Comparison of ENCODE assay signal across 8 cellular contexts in genomic region chr15:96331942-96332853, GRCh38. TPM values are rescaled to one million over a fixed set of nuclear protein-coding genes. Genes with fewer than 3 reads are reported as not detected.
DNase-seq lines count a peak whose midpoint lies in the region; TF ChIP-seq lines count a peak whose summit lies in the region.

No MANE protein-coding gene starts in this region.

- no peak overlapping the region for H2BK120ac ChIP-seq in mesendoderm (ENCODE audit: low read depth, low read length)

- H3K27me3 ChIP-seq in GM06990 (replicated peaks; ENCODE audit: control insufficient read depth, insufficient read depth, low read length) (no peaks in the 10 kb centered on the region), mesendoderm (ENCODE audit: insufficient read depth, low read length, poor library complexity) (peaks cover 71% of the 10 kb centered on the region)

- no peak overlapping the region for H3K18ac ChIP-seq in mesendoderm (ENCODE audit: low read length)

- peak overlapping the region; percentile 100 for H3K27ac Mint-ChIP-seq in chondrocyte (ENCODE audit: unreplicated experiment)

- no peak overlapping the region for H4K5ac ChIP-seq in mesendoderm (ENCODE audit: low read length)

- TF ChIP-seq CTCF in GM06990 (IDR thresholded peaks at IDR 0.05; ENCODE audit: insufficient read depth, low read length, poor library complexity, severe bottlenecking): no peak
- TF ChIP-seq CTCF in chondrocyte (IDR thresholded peaks at IDR 0.05): no peak

- H3K23ac ChIP-seq in mesendoderm (ENCODE audit: low read length): peak overlapping the region; percentile 35

- peak overlapping the region; percentile 37 for H3K56ac ChIP-seq in mesendoderm (ENCODE audit: low read length)

- no peaks in the 10 kb centered on the region for H3K79me2 ChIP-seq in mesendoderm (ENCODE audit: control insufficient read depth, insufficient read depth, low read length)

- WGBS in mesendoderm (ENCODE audit: extremely low coverage, insufficient coverage, low lambda C conversion rate): no CpG with 5 or more reads among the region's 75 CpGs

- H3K36me3 ChIP-seq in GM06990 (ENCODE audit: control insufficient read depth, insufficient read depth, low read length) (no peaks in the 10 kb centered on the region), mesendoderm (ENCODE audit: control insufficient read depth, insufficient read depth, low read length) (no peaks in the 10 kb centered on the region)

- H3K4me2 ChIP-seq in mesendoderm (ENCODE audit: low read length): peak overlapping the region; percentile 11

- H3K4me1 ChIP-seq in mesendoderm (ENCODE audit: control insufficient read depth, low read depth, low read length): no peaks in the 10 kb centered on the region

- no peak overlapping the region for H3K27ac ChIP-seq in mesendoderm (ENCODE audit: low read depth, low read length)

- H2BK5ac ChIP-seq in mesendoderm (ENCODE audit: low read length): no peak overlapping the region

- H2BK15ac ChIP-seq in mesendoderm (replicated peaks; ENCODE audit: low read depth): no peak overlapping the region

- H2AK5ac ChIP-seq in mesendoderm (ENCODE audit: low read length): no peak overlapping the region

- no peaks in the 10 kb centered on the region for H3K9me3 Mint-ChIP-seq in chondrocyte (ENCODE audit: low read depth)

- H3K9ac ChIP-seq in mesendoderm (ENCODE audit: low read length): no peak overlapping the region

- no peak overlapping the region for H3K4ac ChIP-seq in mesendoderm (ENCODE audit: low read depth, low read length)

- H3K4me3 Mint-ChIP-seq in chondrocyte (ENCODE audit: unreplicated experiment): peak overlapping the region; percentile 96

- no peaks in the 10 kb centered on the region for H3K27me3 Mint-ChIP-seq in chondrocyte (ENCODE audit: low read depth)

- no peaks in the 10 kb centered on the region for H3K79me1 ChIP-seq in mesendoderm (ENCODE audit: low read length)

- peaks cover 36% of the 10 kb centered on the region for H3K4me1 Mint-ChIP-seq in chondrocyte (ENCODE audit: low read depth)

- peaks cover 54% of the 10 kb centered on the region for H3K36me3 Mint-ChIP-seq in chondrocyte (ENCODE audit: low read depth)

- H3K4me3 ChIP-seq in GM06990 (replicated peaks; ENCODE audit: low read depth, low read length): peak overlapping the region; percentile 61
- no peak overlapping the region for H3K4me3 ChIP-seq in mesendoderm (ENCODE audit: low read length)

- H4K8ac ChIP-seq in mesendoderm (ENCODE audit: low read depth, low read length): no peak overlapping the region

- DNase-seq in GM06990 (ENCODE audit: extremely low read depth, insufficient read length): no peak
- DNase-seq in NCI-H510A (lab: John Stamatoyannopoulos, UW): peak; percentile 37
- DNase-seq in chondrocyte (ENCODE audit: low spot score): no peak
- DNase-seq in mesendoderm: peak; percentile 79
- no peak for DNase-seq in stimulated activated CD8-positive, alpha-beta memory T cell treated with anti-CD3 and anti-CD28 coated beads, Interleukin-4, amount 100 ng/mL, for 48 hours
- DNase-seq in stimulated activated naive CD4-positive, alpha-beta T cell treated with Interleukin-2 at 50 U/mL for 16 hours (lab: John Stamatoyannopoulos, UW): no peak
- no peak for DNase-seq in stimulated activated CD4-positive, alpha-beta T cell treated with anti-CD3 and anti-CD28 coated beads, Interleukin-1b, Interleukin-23, amount 100 ng/mL, for 48 hours
- DNase-seq in stimulated activated CD4-positive, alpha-beta T cell treated with anti-CD3 and anti-CD28 coated beads, Interleukin-2, amount 100 ng/mL, for 24 hours: no peak

RNA-seq across cellular contexts. Expression of gene NR2F2, which starts 1.7 kb away (rescaled TPM):
- total RNA-seq in chondrocyte: 151 to 169 TPM (median 167 TPM) in 3 replicates
- 0.03 TPM for polyA plus RNA-seq in mesendoderm (2013, experiment 1 of 2)
- polyA plus RNA-seq in mesendoderm (2013, experiment 2 of 2): 0.04 TPM

Comparison
In these comparisons a context has a peak if more than half of its experiments do, and no peak if none do; other contexts are left out.
1. DNase-seq: peak in NCI-H510A (single experiment) and mesendoderm (single experiment); none in GM06990 (single experiment), chondrocyte (single experiment), stimulated activated CD8-positive, alpha-beta memory T cell treated with anti-CD3 and anti-CD28 coated beads, Interleukin-4, amount 100 ng/mL, for 48 hours (single experiment), stimulated activated naive CD4-positive, alpha-beta T cell treated with Interleukin-2 at 50 U/mL for 16 hours (single experiment), stimulated activated CD4-positive, alpha-beta T cell treated with anti-CD3 and anti-CD28 coated beads, Interleukin-1b, Interleukin-23, amount 100 ng/mL, for 48 hours (single experiment) and stimulated activated CD4-positive, alpha-beta T cell treated with anti-CD3 and anti-CD28 coated beads, Interleukin-2, amount 100 ng/mL, for 24 hours (0 of 2).